In the genomic region with DNA sequence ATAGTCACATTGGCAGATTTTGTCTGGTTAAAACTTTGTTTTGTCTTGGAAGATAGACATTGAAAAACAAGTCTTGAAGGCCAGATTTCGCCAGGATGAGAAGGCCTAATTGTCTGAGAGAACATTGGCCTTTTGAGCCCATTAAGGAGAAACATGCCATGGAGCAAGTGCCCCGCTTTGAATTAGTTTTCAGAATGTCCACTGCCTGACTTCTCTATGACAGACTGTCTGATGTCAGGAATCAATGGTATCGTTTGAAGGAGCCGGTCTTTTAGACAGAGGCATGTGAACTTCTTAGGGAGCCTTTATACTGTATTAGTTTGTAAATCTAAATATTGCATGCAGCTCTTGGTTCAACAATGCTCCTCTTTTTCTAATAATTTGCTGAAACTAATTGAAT, we compare ENCODE assay signal across 31 cellular contexts.
"Had no signal": no experiment of that assay in that cellular context is flagged by ENCODE, and none has a peak within 500 bp of the region (broad histone marks: within the 10 kb centered on the region; RNA-seq: fewer than 3 reads in every experiment).

No MANE protein-coding gene starts in this region.

- H3K4me3 ChIP-seq: ascending aorta, breast epithelium, cardiac muscle cell, coronary artery, dorsolateral prefrontal cortex, esophagus muscularis mucosa, gastroesophageal sphincter had no signal

- H3K36me3 Mint-ChIP-seq: activated naive CD4-positive, alpha-beta T cell treated with anti-CD3 and anti-CD28 coated beads, Interleukin-2, amount 10 ng/mL, durations not matched to agents 7 days and 5 days; activated naive CD4-positive, alpha-beta T cell treated with anti-CD3 and anti-CD28 coated beads, Interleukin-2, amount 50 U/mL, for 72 hours; activated naive CD8-positive, alpha-beta T cell treated with anti-CD3 and anti-CD28 coated beads, Interleukin-2, amount 10 ng/mL, durations not matched to agents 7 days and 5 days; brain had no signal

- H3K9me3 ChIP-seq: ascending aorta, breast epithelium, esophagus muscularis mucosa, gastroesophageal sphincter had no signal

- H3K27ac Mint-ChIP-seq: activated CD4-positive, alpha-beta memory T cell treated with anti-CD3 and anti-CD28 coated beads, Interleukin-2, amount 10 ng/mL, durations not matched to agents 7 days and 5 days; activated CD4-positive, alpha-beta T cell treated with anti-CD3 and anti-CD28 coated beads, Interleukin-2, amount 10 ng/mL, durations not matched to agents 7 days and 5 days; activated naive CD4-positive, alpha-beta T cell treated with anti-CD3 and anti-CD28 coated beads, Interleukin-2, amount 10 ng/mL, durations not matched to agents 7 days and 5 days; activated naive CD4-positive, alpha-beta T cell treated with anti-CD3 and anti-CD28 coated beads, Interleukin-2, amount 50 U/mL, for 72 hours; activated naive CD8-positive, alpha-beta T cell treated with anti-CD3 and anti-CD28 coated beads, Interleukin-2, amount 10 ng/mL, durations not matched to agents 7 days and 5 days; activated T-cell treated with anti-CD3 and anti-CD28 coated beads, Interleukin-2, amount 50 U/mL, for 24 hours; activated T-cell treated with anti-CD3 and anti-CD28 coated beads, Interleukin-2, amount 50 U/mL, for 72 hours; dendritic cell treated with granulocyte-macrophage colony-stimulating factor and Interleukin-4, amounts not matched to agents 40 ng/mL and 50 ng/mL, for 4 days; endodermal cell; WTC11 had no signal

- H3K36me3 ChIP-seq: ascending aorta, breast epithelium, cardiac muscle cell, esophagus muscularis mucosa, gastroesophageal sphincter had no signal

- H3K27ac ChIP-seq: ascending aorta, breast epithelium, cardiac muscle cell, coronary artery, esophagus muscularis mucosa, foreskin keratinocyte, gastroesophageal sphincter, VCaP had no signal

- H3K4me3 Mint-ChIP-seq: activated CD4-positive, alpha-beta memory T cell treated with anti-CD3 and anti-CD28 coated beads, Interleukin-2, amount 10 ng/mL, durations not matched to agents 7 days and 5 days; activated CD4-positive, alpha-beta T cell treated with anti-CD3 and anti-CD28 coated beads, Interleukin-2, amount 10 ng/mL, durations not matched to agents 7 days and 5 days; activated naive CD4-positive, alpha-beta T cell treated with anti-CD3 and anti-CD28 coated beads, Interleukin-2, amount 10 ng/mL, durations not matched to agents 7 days and 5 days; activated T-cell treated with anti-CD3 and anti-CD28 coated beads, Interleukin-2, amount 50 U/mL, for 24 hours; activated T-cell treated with anti-CD3 and anti-CD28 coated beads, Interleukin-2, amount 50 U/mL, for 72 hours; central memory CD8-positive, alpha-beta T cell; dendritic cell treated with granulocyte-macrophage colony-stimulating factor and Interleukin-4, amounts not matched to agents 40 ng/mL and 50 ng/mL, for 4 days; endodermal cell; WTC11 had no signal

- H3K27me3 ChIP-seq: ascending aorta, breast epithelium, cardiac muscle cell, dorsolateral prefrontal cortex, esophagus muscularis mucosa, foreskin keratinocyte, gastroesophageal sphincter had no signal

- H3K4me1 ChIP-seq: breast epithelium, foreskin keratinocyte had no signal

- H3K9me3 Mint-ChIP-seq: activated CD4-positive, alpha-beta memory T cell treated with anti-CD3 and anti-CD28 coated beads, Interleukin-2, amount 10 ng/mL, durations not matched to agents 7 days and 5 days; activated CD4-positive, alpha-beta T cell treated with anti-CD3 and anti-CD28 coated beads, Interleukin-2, amount 10 ng/mL, durations not matched to agents 7 days and 5 days; activated naive CD4-positive, alpha-beta T cell treated with anti-CD3 and anti-CD28 coated beads, Interleukin-2, amount 10 ng/mL, durations not matched to agents 7 days and 5 days; activated naive CD4-positive, alpha-beta T cell treated with anti-CD3 and anti-CD28 coated beads, Interleukin-2, amount 50 U/mL, for 72 hours; activated T-cell treated with anti-CD3 and anti-CD28 coated beads, Interleukin-2, amount 50 U/mL, for 24 hours; activated T-cell treated with anti-CD3 and anti-CD28 coated beads, Interleukin-2, amount 50 U/mL, for 72 hours; central memory CD8-positive, alpha-beta T cell; dendritic cell treated with granulocyte-macrophage colony-stimulating factor and Interleukin-4, amounts not matched to agents 40 ng/mL and 50 ng/mL, for 4 days; endodermal cell had no signal

- H3K27me3 Mint-ChIP-seq: activated naive CD4-positive, alpha-beta T cell treated with anti-CD3 and anti-CD28 coated beads, Interleukin-2, amount 10 ng/mL, durations not matched to agents 7 days and 5 days; central memory CD8-positive, alpha-beta T cell; dendritic cell treated with granulocyte-macrophage colony-stimulating factor and Interleukin-4, amounts not matched to agents 40 ng/mL and 50 ng/mL, for 4 days had no signal

- DNase-seq: activated CD4-positive, alpha-beta memory T cell treated with anti-CD3 and anti-CD28 coated beads, Interleukin-2, amount 10 ng/mL, durations not matched to agents 7 days and 5 days; activated CD4-positive, alpha-beta T cell treated with anti-CD3 and anti-CD28 coated beads for 1 hour; activated CD4-positive, alpha-beta T cell treated with anti-CD3 and anti-CD28 coated beads for 4 hours; activated CD4-positive, alpha-beta T cell treated with anti-CD3 and anti-CD28 coated beads, Interleukin-2, amount 10 ng/mL, durations not matched to agents 7 days and 5 days; activated CD4-positive, alpha-beta T cell treated with anti-CD3 and anti-CD28 coated beads, Interleukin-2, amount 50 U/mL, for 4 hours; activated CD8-positive, alpha-beta memory T cell treated with anti-CD3 and anti-CD28 coated beads, Interleukin-2, amount 50 U/mL, for 48 hours; activated gamma-delta T cell; activated naive CD4-positive, alpha-beta T cell; activated naive CD4-positive, alpha-beta T cell treated with anti-CD3 and anti-CD28 coated beads, Interleukin-2, amount 10 ng/mL, durations not matched to agents 7 days and 5 days; activated naive CD8-positive, alpha-beta T cell treated with anti-CD3 and anti-CD28 coated beads, Interleukin-2, amount 10 ng/mL, durations not matched to agents 7 days and 5 days; activated T-cell treated with anti-CD3 and anti-CD28 coated beads for 4 hours; activated T-cell treated with anti-CD3 and anti-CD28 coated beads, Interleukin-2, amount 50 U/mL, for 24 hours; activated T-cell treated with anti-CD3 and anti-CD28 coated beads, Interleukin-2, amount 50 U/mL, for 72 hours; dorsolateral prefrontal cortex; effector memory CD4-positive, alpha-beta T cell; endodermal cell; erythroblast; foreskin keratinocyte; T-helper 2 cell had no signal
